Comparison of ENCODE assay signal across 23 cellular contexts in genomic region chr2:9055471-9055870, GRCh38.
"Had no signal": no experiment of that assay in that cellular context is flagged by ENCODE, and none has a peak within 500 bp of the region (broad histone marks: within the 10 kb centered on the region; RNA-seq: fewer than 3 reads in every experiment).

No MANE protein-coding gene starts in this region.

- H3K4me1 Mint-ChIP-seq: activated B cell treated with CpG ODN at 0.5 μM for 24 hours had no signal

- H3K27me3 ChIP-seq: colonic mucosa, dorsolateral prefrontal cortex, heart left ventricle, transverse colon had no signal

- H3K27me3 Mint-ChIP-seq: activated CD4-positive, alpha-beta T cell treated with anti-CD3 and anti-CD28 coated beads for 36 hours; activated naive CD8-positive, alpha-beta T cell treated with anti-CD3 and anti-CD28 coated beads for 36 hours had no signal

- FAIRE-seq: astrocyte, islet of Langerhans, urothelium cell line had no signal

- H3K4me3 Mint-ChIP-seq: activated B cell treated with CpG ODN at 0.5 μM for 24 hours; activated CD4-positive, alpha-beta memory T cell treated with anti-CD3 and anti-CD28 coated beads for 36 hours; activated CD4-positive, alpha-beta T cell treated with anti-CD3 and anti-CD28 coated beads for 36 hours; activated naive CD8-positive, alpha-beta T cell treated with anti-CD3 and anti-CD28 coated beads for 36 hours; central memory CD8-positive, alpha-beta T cell; effector memory CD8-positive, alpha-beta T cell; natural killer cell treated with Interleukin-12 subunit alpha and Interleukin-12 subunit beta and Interleukin-15 and Interleukin-18, amount 100 ng/mL, for 72 hours; stimulated activated effector memory CD8-positive, alpha-beta T cell treated with anti-CD3 and anti-CD28 coated beads, Interleukin-12 subunit alpha, Interleukin-12 subunit beta, amount 100 ng/mL, for 72 hours had no signal

- H3K9ac ChIP-seq: parathyroid adenoma had no signal

- DNase-seq: activated B cell treated with CpG ODN at 0.5 μM for 24 hours; activated CD4-positive, alpha-beta memory T cell treated with anti-CD3 and anti-CD28 coated beads for 36 hours; activated CD4-positive, alpha-beta T cell treated with anti-CD3 and anti-CD28 coated beads for 36 hours; activated naive CD4-positive, alpha-beta T cell treated with Interleukin-2 at 50 U/mL for 16 hours; activated naive CD8-positive, alpha-beta T cell treated with anti-CD3 and anti-CD28 coated beads for 36 hours; activated T-cell treated with anti-CD3 and anti-CD28 coated beads, Interleukin-2, amount 50 U/mL, for 48 hours; colonic mucosa; dorsolateral prefrontal cortex; effector memory CD8-positive, alpha-beta T cell; heart left ventricle; left ventricle myocardium superior; small intestine; stimulated activated CD4-positive, alpha-beta T cell treated with anti-CD3 and anti-CD28 coated beads, Interleukin-2, amount 100 ng/mL, for 24 hours; T-helper 9 cell; transverse colon had no signal

- H3K4me3 ChIP-seq: colonic mucosa, dorsolateral prefrontal cortex, heart left ventricle, transverse colon had no signal

- H3K27ac Mint-ChIP-seq: activated B cell treated with CpG ODN at 0.5 μM for 24 hours; activated CD4-positive, alpha-beta memory T cell treated with anti-CD3 and anti-CD28 coated beads for 36 hours; activated CD4-positive, alpha-beta T cell treated with anti-CD3 and anti-CD28 coated beads for 36 hours; activated naive CD8-positive, alpha-beta T cell treated with anti-CD3 and anti-CD28 coated beads for 36 hours; effector memory CD8-positive, alpha-beta T cell; stimulated activated effector memory CD8-positive, alpha-beta T cell treated with anti-CD3 and anti-CD28 coated beads, Interleukin-12 subunit alpha, Interleukin-12 subunit beta, amount 100 ng/mL, for 72 hours had no signal

- H3K4me1 ChIP-seq: colonic mucosa, heart left ventricle had no signal

- H3K27ac ChIP-seq: colonic mucosa, dorsolateral prefrontal cortex, heart left ventricle, parathyroid adenoma, transverse colon had no signal

- H3K79me2 ChIP-seq: parathyroid adenoma had no signal

- H2AFZ ChIP-seq: parathyroid adenoma had no signal

- H3K36me3 ChIP-seq: colonic mucosa, heart left ventricle, transverse colon had no signal

- H3K36me3 Mint-ChIP-seq: activated CD4-positive, alpha-beta memory T cell treated with anti-CD3 and anti-CD28 coated beads for 36 hours; natural killer cell treated with Interleukin-12 subunit alpha and Interleukin-12 subunit beta and Interleukin-15 and Interleukin-18, amount 100 ng/mL, for 72 hours; stimulated activated effector memory CD8-positive, alpha-beta T cell treated with anti-CD3 and anti-CD28 coated beads, Interleukin-12 subunit alpha, Interleukin-12 subunit beta, amount 100 ng/mL, for 72 hours had no signal

- H3K9me3 ChIP-seq: colonic mucosa, transverse colon had no signal

- ATAC-seq: activated CD4-positive, alpha-beta T cell treated with anti-CD3 and anti-CD28 coated beads for 36 hours; effector memory CD8-positive, alpha-beta T cell; heart left ventricle; left ventricle myocardium superior; natural killer cell treated with Interleukin-12 subunit alpha and Interleukin-12 subunit beta and Interleukin-15 and Interleukin-18, amount 100 ng/mL, for 72 hours; sciatic nerve; stimulated activated effector memory CD8-positive, alpha-beta T cell treated with anti-CD3 and anti-CD28 coated beads, Interleukin-12 subunit alpha, Interleukin-12 subunit beta, amount 100 ng/mL, for 72 hours had no signal
